Comparison of ENCODE assay signal across 17 cellular contexts in genomic region chr7:30363778-30364563, GRCh38.
DNase-seq lines count a peak whose midpoint lies in the region; ATAC-seq, FAIRE-seq and TF ChIP-seq lines count a peak whose summit lies in the region.
"Had no signal": no experiment of that assay in that cellular context is flagged by ENCODE, and none has a peak within 500 bp of the region (broad histone marks: within the 10 kb centered on the region; RNA-seq: fewer than 3 reads in every experiment).

No MANE protein-coding gene starts in this region.

- H3K36me3 ChIP-seq in K562 (ENCODE audit: control insufficient read depth, insufficient read depth, low read length): no peaks in the 10 kb centered on the region
- H3K36me3 ChIP-seq in mesenchymal stem cell (ENCODE audit: control insufficient read depth in 1 of 2, insufficient read depth in 2 of 2, low read depth in 1 of 2, low read length in 2 of 2): no peaks in the 10 kb centered on the region

- ATAC-seq in K562: peak; percentile 88
- ATAC-seq in stimulated activated memory B cell treated with anti-CD40 and anti-IgM and Interleukin-4, amounts not matched to agents 10 μg/mL and 1 μg/mL and 100 μg/mL, for 72 hours: no peak
- ATAC-seq in GM21390 (IDR thresholded peaks at IDR 0.05; ENCODE audit: unreplicated experiment): no peak
- ATAC-seq: HCT116 had no signal

- no peaks in the 10 kb centered on the region for H3K36me3 Mint-ChIP-seq in stimulated activated memory B cell treated with anti-CD40 and anti-IgM and Interleukin-4, amounts not matched to agents 10 μg/mL and 1 μg/mL and 100 μg/mL, for 72 hours

- TF ChIP-seq EP300 in K562 (IDR thresholded peaks at IDR 0.05; ENCODE audit: low read length): no peak

- intact Hi-C loops in K562 (cut with micrococcal nuclease): no loop called here

- H2AFZ ChIP-seq in K562 (ENCODE audit: low read depth, low read length) (no peak overlapping the region), mesenchymal stem cell (ENCODE audit: low read depth, low read length) (no peak overlapping the region)

- DNase-seq in GM12891 (ENCODE audit: insufficient read length, low spot score) (no peak), NCI-H226 (peak; percentile 1), K562 (ENCODE audit: extremely low read depth in 1 of 4, low spot score in 3 of 4) (peak in 1 of 4 experiments; percentile 59), mesenchymal stem cell (no peak)
- no peak for DNase-seq in activated CD4-positive, alpha-beta T cell treated with anti-CD3 and anti-CD28 coated beads, Interleukin-2, amount 50 U/mL, for 1 hour
- DNase-seq: CD8-positive, alpha-beta memory T cell; DND-41; NCI-H1048; NCI-H1694; NCI-H510A; NCI-H82 had no signal

- no peak for TF ChIP-seq RAD21 in K562 (CRISPR knock-in tag; conservative IDR thresholded peaks at IDR 0.05 in 1 of 2, IDR thresholded peaks at IDR 0.05 in 1 of 2)

- in situ Hi-C loops in K562 (cut with MboI): no loop called here

- H3K4me3 Mint-ChIP-seq in stimulated activated memory B cell treated with anti-CD40 and anti-IgM and Interleukin-4, amounts not matched to agents 10 μg/mL and 1 μg/mL and 100 μg/mL, for 72 hours: no peak overlapping the region
- H3K4me3 Mint-ChIP-seq: CD8-positive, alpha-beta memory T cell had no signal

- no peaks in the 10 kb centered on the region for H3K79me2 ChIP-seq in K562 (ENCODE audit: control insufficient read depth, insufficient read depth, low read length)

- no peak overlapping the region for H4K8ac ChIP-seq in mesenchymal stem cell (ENCODE audit: low read length)

- POLR2A ChIA-PET in K562 (lab: Yijun Ruan, JAX): interaction anchor here (0.8 to 1.7 kb wide), 4 partner anchors 9 to 20 kb away, joined by 3 to 10 read pairs (median 4); no protein-coding TSS in a partner anchor

- no peaks in the 10 kb centered on the region for H3K9me3 Mint-ChIP-seq in stimulated activated memory B cell treated with anti-CD40 and anti-IgM and Interleukin-4, amounts not matched to agents 10 μg/mL and 1 μg/mL and 100 μg/mL, for 72 hours
- H3K9me3 Mint-ChIP-seq: CD8-positive, alpha-beta memory T cell had no signal

- BruUV-seq in K562 (replicated peaks; lab: Mats Ljungman, UMichigan): no TSS peak

- H2BK15ac ChIP-seq in mesenchymal stem cell (ENCODE audit: low read depth, poor library complexity, severe bottlenecking): no peak overlapping the region

- H4K20me1 ChIP-seq in K562 (replicated peaks; ENCODE audit: control insufficient read depth, insufficient read depth, low read length): no peaks in the 10 kb centered on the region

- H2BK12ac ChIP-seq in mesenchymal stem cell (ENCODE audit: low read length in 2 of 2): no peak overlapping the region

- H3K9me1 ChIP-seq in K562 (ENCODE audit: control insufficient read depth, insufficient read depth, low read length): no peaks in the 10 kb centered on the region

- no peaks in the 10 kb centered on the region for H3K27me3 ChIP-seq in K562 (ENCODE audit: control insufficient read depth in 2 of 2, insufficient read depth in 2 of 2, low read length in 2 of 2)
- no peaks in the 10 kb centered on the region for H3K27me3 ChIP-seq in mesenchymal stem cell (ENCODE audit: control insufficient read depth in 1 of 2, insufficient read depth in 1 of 2, low read length in 2 of 2)
- H3K27me3 ChIP-seq: BLaER1, SJSA1 had no signal

- CTCF ChIA-PET in K562 (lab: Yijun Ruan, JAX; ENCODE audit: low intra/inter-chr PET ratio): interaction anchor here (0.7 kb wide), 1 partner anchor 200 kb away, joined by 3 read pairs; no protein-coding TSS in a partner anchor

- H3K4ac ChIP-seq in mesenchymal stem cell (ENCODE audit: low read depth in 1 of 2, low read length in 2 of 2): no peak overlapping the region

- H3K27ac ChIP-seq in K562 (ENCODE audit: extremely low read depth, low read depth, low read length) (peak overlapping the region; percentile 24; the same call in 1 of the 3 replicates), mesenchymal stem cell (ENCODE audit: low read length, poor library complexity, severe bottlenecking) (no peak overlapping the region)
- H3K27ac ChIP-seq: BLaER1, RWPE1, SJSA1 had no signal

- no peak overlapping the region for H2BK5ac ChIP-seq in mesenchymal stem cell (ENCODE audit: low read depth, low read length, poor library complexity, severe bottlenecking)

- H3K4me2 ChIP-seq in K562 (ENCODE audit: insufficient read depth, low read length) (no peak overlapping the region; the same call in 1 of the 2 replicates), mesenchymal stem cell (ENCODE audit: low read length, poor library complexity, severe bottlenecking) (no peak overlapping the region)
- H3K4me2 ChIP-seq: BLaER1 had no signal

- H3K9me3 ChIP-seq in K562 (replicated peaks; ENCODE audit: control insufficient read depth, insufficient read depth, low read depth, low read length) (no peaks in the 10 kb centered on the region), mesenchymal stem cell (ENCODE audit: control insufficient read depth, low read length) (no peaks in the 10 kb centered on the region)
- H3K9me3 ChIP-seq: BLaER1, SJSA1 had no signal

- H3K9ac ChIP-seq in K562 (ENCODE audit: insufficient read depth in 1 of 2, low read depth in 2 of 2, low read length in 2 of 2) (no peak overlapping the region), mesenchymal stem cell (ENCODE audit: low read length) (no peak overlapping the region)
- H3K9ac ChIP-seq: BLaER1 had no signal

- H4K91ac ChIP-seq in mesenchymal stem cell (ENCODE audit: low read length): no peak overlapping the region

- peak overlapping the region; percentile 76 for H3K27ac Mint-ChIP-seq in stimulated activated memory B cell treated with anti-CD40 and anti-IgM and Interleukin-4, amounts not matched to agents 10 μg/mL and 1 μg/mL and 100 μg/mL, for 72 hours

- H3K4me1 ChIP-seq in K562 (replicated peaks in 1 of 2; ENCODE audit: control insufficient read depth in 2 of 2, insufficient read depth in 2 of 2, low read length in 2 of 2) (peaks cover 0 to 10% of the 10 kb centered on the region in 2 experiments; a peak in 3 of 5 replicates), mesenchymal stem cell (ENCODE audit: control insufficient read depth, insufficient read depth, low read depth, low read length) (no peaks in the 10 kb centered on the region)
- H3K4me1 ChIP-seq: SJSA1 had no signal

- no peak overlapping the region for H3K18ac ChIP-seq in mesenchymal stem cell (ENCODE audit: low read depth in 1 of 2, low read length in 2 of 2)

- H3K4me3 ChIP-seq in K562 (no peak overlapping the region), mesenchymal stem cell (ENCODE audit: insufficient read depth in 1 of 2, low read depth in 1 of 2, low read length in 2 of 2) (no peak overlapping the region)
- H3K4me3 ChIP-seq: BLaER1, SJSA1 had no signal

- H2BK120ac ChIP-seq in mesenchymal stem cell (ENCODE audit: low read depth, low read length): no peak overlapping the region

- no peak overlapping the region for H3K23ac ChIP-seq in mesenchymal stem cell (ENCODE audit: low read length in 2 of 2)

- H2AK5ac ChIP-seq in mesenchymal stem cell (ENCODE audit: low read length, severe bottlenecking): no peak overlapping the region

- no peak for TF ChIP-seq CTCF in K562 (IDR thresholded peaks at IDR 0.05 in 2 of 3, conservative IDR thresholded peaks at IDR 0.05 in 1 of 3; ENCODE audit: insufficient read depth in 2 of 3, low read depth in 1 of 3, low read length in 3 of 3)

- no peaks in the 10 kb centered on the region for H3K27me3 Mint-ChIP-seq in stimulated activated memory B cell treated with anti-CD40 and anti-IgM and Interleukin-4, amounts not matched to agents 10 μg/mL and 1 μg/mL and 100 μg/mL, for 72 hours
- H3K27me3 Mint-ChIP-seq: CD8-positive, alpha-beta memory T cell had no signal

- peak; percentile 91 for FAIRE-seq in GM12891 (lab: Jason Lieb, UNC)
- peak; percentile 84 for FAIRE-seq in K562 (lab: Jason Lieb, UNC)

- peaks cover 10% of the 10 kb centered on the region for H3K4me1 Mint-ChIP-seq in stimulated activated memory B cell treated with anti-CD40 and anti-IgM and Interleukin-4, amounts not matched to agents 10 μg/mL and 1 μg/mL and 100 μg/mL, for 72 hours

- TF ChIP-seq POLR2A in GM12891 (IDR thresholded peaks at IDR 0.05; ENCODE audit: low read depth, low read length) (no peak), K562 (conservative IDR thresholded peaks at IDR 0.05) (no peak)

- 22% methylated on average over 3 of the region's 3 CpGs for WGBS in K562 (ENCODE audit: insufficient coverage, low coverage, missing lambda C conversion rate)
- 100% methylated on average over 1 of the region's 3 CpGs for WGBS in mesenchymal stem cell

- H3K14ac ChIP-seq in mesenchymal stem cell (ENCODE audit: low read length in 2 of 2): no peak overlapping the region

- no peaks in the 10 kb centered on the region for H3K79me1 ChIP-seq in mesenchymal stem cell (replicated peaks; ENCODE audit: low read length, poor library complexity, severe bottlenecking)

TF ChIP-seq in GM12891, 5 proteins besides CTCF, POLR2A, EP300 and RAD21:
- TF ChIP-seq POU2F2 (IDR thresholded peaks at IDR 0.05; ENCODE audit: low read depth, low read length): no peak
- no peak for TF ChIP-seq TAF1 (IDR thresholded peaks at IDR 0.05; ENCODE audit: low read depth, low read length)
- no peak for TF ChIP-seq SPI1 (IDR thresholded peaks at IDR 0.05; ENCODE audit: low read depth, low read length)
- TF ChIP-seq POLR2AphosphoS5 (IDR thresholded peaks at IDR 0.05; ENCODE audit: low read depth, low read length): no peak
- TF ChIP-seq PAX5 (IDR thresholded peaks at IDR 0.05; ENCODE audit: insufficient read depth, low read length, severe bottlenecking): no peak

TF ChIP-seq in K562, 482 proteins besides CTCF, POLR2A, EP300 and RAD21 (continues in another document):
- TF ChIP-seq, protein P1, sequence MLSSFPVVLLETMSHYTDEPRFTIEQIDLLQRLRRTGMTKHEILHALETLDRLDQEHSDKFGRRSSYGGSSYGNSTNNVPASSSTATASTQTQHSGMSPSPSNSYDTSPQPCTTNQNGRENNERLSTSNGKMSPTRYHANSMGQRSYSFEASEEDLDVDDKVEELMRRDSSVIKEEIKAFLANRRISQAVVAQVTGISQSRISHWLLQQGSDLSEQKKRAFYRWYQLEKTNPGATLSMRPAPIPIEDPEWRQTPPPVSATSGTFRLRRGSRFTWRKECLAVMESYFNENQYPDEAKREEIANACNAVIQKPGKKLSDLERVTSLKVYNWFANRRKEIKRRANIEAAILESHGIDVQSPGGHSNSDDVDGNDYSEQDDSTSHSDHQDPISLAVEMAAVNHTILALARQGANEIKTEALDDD (IDR thresholded peaks at IDR 0.05): peak; percentile 72
- TF ChIP-seq PKNOX1 (IDR thresholded peaks at IDR 0.05) (peak; percentile 30; the same call in 1 of the 2 replicates), NFE2 (IDR thresholded peaks at IDR 0.05; ENCODE audit: low read depth) (peak; percentile 75), NRF1 (conservative IDR thresholded peaks at IDR 0.05 in 1 of 2, IDR thresholded peaks at IDR 0.05 in 1 of 2) (peak; percentile 72 to 79)
